Comparison of ENCODE assay signal across 25 cellular contexts in genomic region chr14:91295851-91296796, GRCh38. TPM values are rescaled to one million over a fixed set of nuclear protein-coding genes. Genes with fewer than 3 reads are reported as not detected.
A peak's percentile ranks its signal among the peaks of the same experiment; 100 is the strongest.
DNase-seq lines count a peak whose midpoint lies in the region; ATAC-seq and TF ChIP-seq lines count a peak whose summit lies in the region.
"Had no signal": no experiment of that assay in that cellular context is flagged by ENCODE, and none has a peak within 500 bp of the region (broad histone marks: within the 10 kb centered on the region; RNA-seq: fewer than 3 reads in every experiment).

No MANE protein-coding gene starts in this region.

- H3K27me3 ChIP-seq in CD4-positive, CD25-positive, alpha-beta regulatory T cell (ENCODE audit: control insufficient read depth, insufficient read depth, low read length): no peaks in the 10 kb centered on the region
- H3K27me3 ChIP-seq in left ventricle myocardium inferior (ENCODE audit: low read depth) (peaks cover 16% of the 10 kb centered on the region), heart right ventricle (peaks cover 0 to 9% (median 0%) of the 10 kb centered on the region in 7 donors), transverse colon (no peaks in the 10 kb centered on the region)
- H3K27me3 ChIP-seq: breast epithelium, colonic mucosa had no signal

- H3K27ac Mint-ChIP-seq in activated CD4-positive, alpha-beta T cell treated with anti-CD3 and anti-CD28 coated beads, Interleukin-2, amount 10 ng/mL, durations not matched to agents 24 days and 14 days: peak overlapping the region; percentile 56
- H3K27ac Mint-ChIP-seq in activated CD4-positive, alpha-beta T cell treated with anti-CD3 and anti-CD28 coated beads, Interleukin-2, amount 10 ng/mL, durations not matched to agents 7 days and 5 days: no peak overlapping the region
- peak overlapping the region; percentile 15 to 73 (median 71) for H3K27ac Mint-ChIP-seq in CD4-positive, CD25-positive, alpha-beta regulatory T cell
- peak overlapping the region; percentile 70 for H3K27ac Mint-ChIP-seq in activated naive CD8-positive, alpha-beta T cell
- peak overlapping the region; percentile 45 for H3K27ac Mint-ChIP-seq in nephron progenitor cell

- TF ChIP-seq EP300 in transverse colon (IDR thresholded peaks at IDR 0.05; ENCODE audit: low read depth): no peak

- H3K4me1 ChIP-seq in CD4-positive, CD25-positive, alpha-beta regulatory T cell (ENCODE audit: control insufficient read depth, insufficient read depth, low read length, poor library complexity, severe bottlenecking): no peaks in the 10 kb centered on the region
- H3K4me1 ChIP-seq in left ventricle myocardium inferior (peaks cover 6% of the 10 kb centered on the region), heart right ventricle (peaks cover 0 to 10% (median 4%) of the 10 kb centered on the region in 9 donors), transverse colon (no peaks in the 10 kb centered on the region)
- H3K4me1 ChIP-seq: breast epithelium, Caco-2, colonic mucosa had no signal

- H3K36me3 Mint-ChIP-seq in activated CD4-positive, alpha-beta T cell treated with anti-CD3 and anti-CD28 coated beads, Interleukin-2, amount 10 ng/mL, durations not matched to agents 24 days and 14 days (ENCODE audit: low read depth): peaks cover 78% of the 10 kb centered on the region
- peaks cover 87% of the 10 kb centered on the region for H3K36me3 Mint-ChIP-seq in activated CD4-positive, alpha-beta T cell treated with anti-CD3 and anti-CD28 coated beads, Interleukin-2, amount 10 ng/mL, durations not matched to agents 7 days and 5 days (ENCODE audit: low read depth)
- H3K36me3 Mint-ChIP-seq in CD4-positive, CD25-positive, alpha-beta regulatory T cell: peaks cover 42% of the 10 kb centered on the region
- H3K36me3 Mint-ChIP-seq in activated naive CD8-positive, alpha-beta T cell: peaks cover 5% of the 10 kb centered on the region
- H3K36me3 Mint-ChIP-seq in nephron progenitor cell (ENCODE audit: low read depth): peaks cover 71% of the 10 kb centered on the region

- CTCF ChIA-PET in activated CD4-positive, alpha-beta T cell treated with anti-CD3 and anti-CD28 coated beads, Interleukin-2, amount 10 ng/mL, durations not matched to agents 7 days and 5 days (lab: Charles Lee): interaction anchor here (1.0 to 1.4 kb wide), 5 partner anchors 10 to 119 kb away, joined by 3 to 4 read pairs (median 3); no protein-coding TSS in a partner anchor

- TF ChIP-seq POLR2A in transverse colon (IDR thresholded peaks at IDR 0.05): no peak

- peaks cover 20% of the 10 kb centered on the region for H3K4me1 Mint-ChIP-seq in activated CD4-positive, alpha-beta T cell treated with anti-CD3 and anti-CD28 coated beads, Interleukin-2, amount 10 ng/mL, durations not matched to agents 24 days and 14 days
- H3K4me1 Mint-ChIP-seq in activated CD4-positive, alpha-beta T cell treated with anti-CD3 and anti-CD28 coated beads, Interleukin-2, amount 10 ng/mL, durations not matched to agents 7 days and 5 days: peaks cover 14% of the 10 kb centered on the region
- peaks cover 3 to 13% (median 4%) of the 10 kb centered on the region in 4 donors for H3K4me1 Mint-ChIP-seq in CD4-positive, CD25-positive, alpha-beta regulatory T cell
- peaks cover 22% of the 10 kb centered on the region for H3K4me1 Mint-ChIP-seq in activated naive CD8-positive, alpha-beta T cell (ENCODE audit: low read depth)
- H3K4me1 Mint-ChIP-seq in nephron progenitor cell: peaks cover 5% of the 10 kb centered on the region

- DNase-seq in activated CD4-positive, alpha-beta T cell treated with anti-CD3 and anti-CD28 coated beads, Interleukin-2, amount 10 ng/mL, durations not matched to agents 24 days and 14 days: no peak
- no peak for DNase-seq in activated CD4-positive, alpha-beta T cell treated with anti-CD3 and anti-CD28 coated beads, Interleukin-2, amount 10 ng/mL, durations not matched to agents 7 days and 5 days
- no peak for DNase-seq in CD4-positive, CD25-positive, alpha-beta regulatory T cell
- DNase-seq in nephron progenitor cell: no peak
- no peak for DNase-seq in left ventricle myocardium inferior
- no peak for DNase-seq in heart right ventricle
- DNase-seq in transverse colon: no peak
- DNase-seq: activated CD4-positive, alpha-beta T cell treated with anti-CD3 and anti-CD28 coated beads for 48 hours; activated CD8-positive, alpha-beta memory T cell treated with anti-CD3 and anti-CD28 coated beads, Interleukin-2, amount 50 U/mL, for 48 hours; activated gamma-delta T cell; Caco-2; colonic mucosa; DMS79; foreskin fibroblast; GDM1; H7; Kasumi-1; NCI-H1436; NCI-H2107; nucleus accumbens; stimulated activated CD4-positive, alpha-beta T cell treated with anti-CD3 and anti-CD28 coated beads, Interleukin-15, amount 100 ng/mL, for 24 hours; tibial artery had no signal

- POLR2A ChIA-PET in activated CD4-positive, alpha-beta T cell treated with anti-CD3 and anti-CD28 coated beads, Interleukin-2, amount 10 ng/mL, durations not matched to agents 7 days and 5 days (lab: Charles Lee): no interaction called here

- WGBS in heart right ventricle, 2 donors: 92 to 93% methylated on average over 23 of the region's 23 CpGs
- 94% methylated on average over 23 of the region's 23 CpGs; no CpG with 5 or more reads in 1 of the 2 donors for WGBS in transverse colon (ENCODE audit: low coverage in 1 of 2), 2 donors

- H3K27ac ChIP-seq in CD4-positive, CD25-positive, alpha-beta regulatory T cell (ENCODE audit: insufficient read depth, low read length, poor library complexity, severe bottlenecking): peak overlapping the region; percentile 0
- H3K27ac ChIP-seq in left ventricle myocardium inferior (replicated peaks) (no peak overlapping the region), heart right ventricle (no peak overlapping the region), transverse colon (no peak overlapping the region)
- H3K27ac ChIP-seq: breast epithelium, colonic mucosa, tibial artery had no signal

- no peaks in the 10 kb centered on the region for H3K27me3 Mint-ChIP-seq in activated CD4-positive, alpha-beta T cell treated with anti-CD3 and anti-CD28 coated beads, Interleukin-2, amount 10 ng/mL, durations not matched to agents 24 days and 14 days
- H3K27me3 Mint-ChIP-seq in activated CD4-positive, alpha-beta T cell treated with anti-CD3 and anti-CD28 coated beads, Interleukin-2, amount 10 ng/mL, durations not matched to agents 7 days and 5 days: no peaks in the 10 kb centered on the region
- no peaks in the 10 kb centered on the region for H3K27me3 Mint-ChIP-seq in CD4-positive, CD25-positive, alpha-beta regulatory T cell
- H3K27me3 Mint-ChIP-seq in activated naive CD8-positive, alpha-beta T cell: no peaks in the 10 kb centered on the region
- peaks cover 6% of the 10 kb centered on the region for H3K27me3 Mint-ChIP-seq in nephron progenitor cell (ENCODE audit: low read depth, poor library complexity)

- no peak for TF ChIP-seq CTCF in nephron progenitor cell (IDR thresholded peaks at IDR 0.05)
- no peak for TF ChIP-seq CTCF in left ventricle myocardium inferior (IDR thresholded peaks at IDR 0.05; ENCODE audit: borderline replicate concordance)
- TF ChIP-seq CTCF in heart right ventricle (IDR thresholded peaks at IDR 0.05): no peak
- TF ChIP-seq CTCF in transverse colon (IDR thresholded peaks at IDR 0.05): no peak

- H3K9me3 Mint-ChIP-seq in activated CD4-positive, alpha-beta T cell treated with anti-CD3 and anti-CD28 coated beads, Interleukin-2, amount 10 ng/mL, durations not matched to agents 24 days and 14 days: no peaks in the 10 kb centered on the region
- no peaks in the 10 kb centered on the region for H3K9me3 Mint-ChIP-seq in activated CD4-positive, alpha-beta T cell treated with anti-CD3 and anti-CD28 coated beads, Interleukin-2, amount 10 ng/mL, durations not matched to agents 7 days and 5 days
- H3K9me3 Mint-ChIP-seq in CD4-positive, CD25-positive, alpha-beta regulatory T cell: peaks cover 0 to 2% (median 0%) of the 10 kb centered on the region in 7 donors
- no peaks in the 10 kb centered on the region for H3K9me3 Mint-ChIP-seq in activated naive CD8-positive, alpha-beta T cell (ENCODE audit: low read depth)
- H3K9me3 Mint-ChIP-seq in nephron progenitor cell: no peaks in the 10 kb centered on the region

- H3K36me3 ChIP-seq in CD4-positive, CD25-positive, alpha-beta regulatory T cell (ENCODE audit: control insufficient read depth, insufficient read depth, low read length): peaks cover 100% of the 10 kb centered on the region
- H3K36me3 ChIP-seq in left ventricle myocardium inferior: no peaks in the 10 kb centered on the region
- H3K36me3 ChIP-seq in heart right ventricle: peaks cover 0 to 91% (median 0%) of the 10 kb centered on the region in 9 donors
- H3K36me3 ChIP-seq in transverse colon: peaks cover 0 to 13% (median 6%) of the 10 kb centered on the region in 4 donors
- H3K36me3 ChIP-seq: breast epithelium, tibial artery had no signal

- no peak overlapping the region for H3K4me3 ChIP-seq in CD4-positive, CD25-positive, alpha-beta regulatory T cell (ENCODE audit: low read depth, low read length)
- H3K4me3 ChIP-seq in left ventricle myocardium inferior (no peak overlapping the region), heart right ventricle (no peak overlapping the region), transverse colon (no peak overlapping the region)
- H3K4me3 ChIP-seq: breast epithelium, colonic mucosa, tibial artery had no signal

- intact Hi-C loops in activated CD4-positive, alpha-beta T cell treated with anti-CD3 and anti-CD28 coated beads, Interleukin-2, amount 10 ng/mL, durations not matched to agents 24 days and 14 days (cut with micrococcal nuclease): no loop called here
- intact Hi-C loops in left ventricle myocardium inferior (cut with micrococcal nuclease): no loop called here
- intact Hi-C loops in heart right ventricle (cut with DNase I): no loop called here
- intact Hi-C loops in transverse colon (cut with DNase I; ENCODE audit: low total_unique reads): loop anchor here (10.0 kb wide), 1 partner anchor 391 kb away; no protein-coding TSS in a partner anchor

- no peaks in the 10 kb centered on the region for H3K9me3 ChIP-seq in CD4-positive, CD25-positive, alpha-beta regulatory T cell (ENCODE audit: control insufficient read depth in 2 of 2, low read length in 2 of 2)
- H3K9me3 ChIP-seq in left ventricle myocardium inferior (replicated peaks) (no peaks in the 10 kb centered on the region), heart right ventricle (no peaks in the 10 kb centered on the region), transverse colon (no peaks in the 10 kb centered on the region)
- H3K9me3 ChIP-seq: breast epithelium, Caco-2, colonic mucosa, tibial artery had no signal

- in situ Hi-C loops in transverse colon (cut with MboI; ENCODE audit: low pct_ligation_motif_present in 1 of 4, low pct_unique_long_range_greater_than_20kb in 1 of 4, low sequenced_read_pairs in 3 of 4): loop anchor here in 2 of 4 donors (25.0 kb wide), 2 partner anchors 384 to 409 kb away; no protein-coding TSS in a partner anchor

- no peak overlapping the region for H3K4me3 Mint-ChIP-seq in activated CD4-positive, alpha-beta T cell treated with anti-CD3 and anti-CD28 coated beads, Interleukin-2, amount 10 ng/mL, durations not matched to agents 24 days and 14 days
- H3K4me3 Mint-ChIP-seq in activated CD4-positive, alpha-beta T cell treated with anti-CD3 and anti-CD28 coated beads, Interleukin-2, amount 10 ng/mL, durations not matched to agents 7 days and 5 days: no peak overlapping the region
- peak overlapping the region in 1 of 4 donors; percentile 69 for H3K4me3 Mint-ChIP-seq in CD4-positive, CD25-positive, alpha-beta regulatory T cell
- no peak overlapping the region for H3K4me3 Mint-ChIP-seq in activated naive CD8-positive, alpha-beta T cell
- H3K4me3 Mint-ChIP-seq in nephron progenitor cell: no peak overlapping the region

- ATAC-seq in CD4-positive, CD25-positive, alpha-beta regulatory T cell (ENCODE audit: low read depth in 2 of 2): no peak
- no peak for ATAC-seq in heart right ventricle
- ATAC-seq: esophagus mucosa had no signal

RNA-seq across cellular contexts. Expression of gene GPR68, which starts 51.6 kb away (rescaled TPM):
- 4.6 and 4.9 TPM in 2 replicates for total RNA-seq in activated CD4-positive, alpha-beta T cell treated with anti-CD3 and anti-CD28 coated beads, Interleukin-2, amount 10 ng/mL, durations not matched to agents 24 days and 14 days
- total RNA-seq in activated CD4-positive, alpha-beta T cell treated with anti-CD3 and anti-CD28 coated beads, Interleukin-2, amount 10 ng/mL, durations not matched to agents 7 days and 5 days: 10 to 100 TPM; 32.7 to 33.0 TPM
- 18.8 TPM for total RNA-seq in CD4-positive, CD25-positive, alpha-beta regulatory T cell
- polyA plus RNA-seq in CD4-positive, CD25-positive, alpha-beta regulatory T cell: 10 to 100 TPM in 2 of 4 donors, 1 to 10 TPM in 2; 8.5 to 19.1 (median 11.0) TPM
- total RNA-seq in left ventricle myocardium inferior (0.41 TPM), heart right ventricle (1 to 10 TPM in 2 of 10 donors, under 1 TPM in 8; 0.13 to 2.4 (median 0.29) TPM), transverse colon (under 1 TPM in 3 of 4 donors, not detected in 1; 0.48 to 0.80 (median 0.55) TPM)
- under 1 TPM; 0.22 to 0.54 TPM for polyA plus RNA-seq in heart right ventricle
